In genomic region chr13:52187424-52188187, GRCh38 we compare ENCODE assay signal across 7 cellular contexts. TPM values are rescaled to one million over a fixed set of nuclear protein-coding genes. Genes with fewer than 3 reads are reported as not detected.
DNase-seq lines count a peak whose midpoint lies in the region; ATAC-seq, FAIRE-seq and TF ChIP-seq lines count a peak whose summit lies in the region.
"Not testable (repeated sequence)": the region's sequence is repeated elsewhere in the genome, so short reads cannot be mapped to it uniquely, and the experiment has no call there.

No MANE protein-coding gene starts in this region.

- peak overlapping the region; percentile 14 for H3K4me3 Mint-ChIP-seq in T-helper 2 cell treated with Interferon-gamma antibody and Interleukin-4, amounts not matched to agents 5 μg/mL and 100 μg/mL, for 36 hours
- H3K4me3 Mint-ChIP-seq in astrocyte (ENCODE audit: unreplicated experiment); glutamatergic neuron (ENCODE audit: unreplicated experiment): not testable (repeated sequence)

- H3K9me3 Mint-ChIP-seq in T-helper 2 cell treated with Interferon-gamma antibody and Interleukin-4, amounts not matched to agents 5 μg/mL and 100 μg/mL, for 36 hours; astrocyte (ENCODE audit: unreplicated experiment); glutamatergic neuron (ENCODE audit: unreplicated experiment): not testable (repeated sequence)

- not testable (repeated sequence) for H4K20me1 ChIP-seq in astrocyte (ENCODE audit: insufficient read depth, low read length)

- H3K36me3 ChIP-seq in astrocyte (ENCODE audit: insufficient read depth, low read length): not testable (repeated sequence)

- peak; percentile 92 for DNase-seq in Jurkat, Clone E6-1 (ENCODE audit: low read depth, low spot score)
- DNase-seq in T-helper 2 cell treated with Interferon-gamma antibody and Interleukin-4, amounts not matched to agents 5 μg/mL and 100 μg/mL, for 36 hours (ENCODE audit: low spot score); glutamatergic neuron: not testable (repeated sequence)
- DNase-seq in astrocyte (ENCODE audit: low read depth) (peak; percentile 70), myocyte (ENCODE audit: low read depth) (peak; percentile 87)

- H3K9ac ChIP-seq in astrocyte (ENCODE audit: low read length): peak overlapping the region; percentile 56

- peaks cover 15% of the 10 kb centered on the region for H3K36me3 Mint-ChIP-seq in T-helper 2 cell treated with Interferon-gamma antibody and Interleukin-4, amounts not matched to agents 5 μg/mL and 100 μg/mL, for 36 hours (ENCODE audit: low read depth)
- H3K36me3 Mint-ChIP-seq in astrocyte (ENCODE audit: low read depth, unreplicated experiment); glutamatergic neuron (ENCODE audit: unreplicated experiment): not testable (repeated sequence)

- not testable (repeated sequence) for H3K9me3 ChIP-seq in astrocyte (ENCODE audit: insufficient read depth, low read depth, low read length)

- peaks cover 25% of the 10 kb centered on the region for H3K79me2 ChIP-seq in astrocyte (ENCODE audit: insufficient read depth, low read length)

- not testable (repeated sequence) for H3K4me1 ChIP-seq in astrocyte (ENCODE audit: insufficient read depth, low read length)

- FAIRE-seq in astrocyte (lab: Jason Lieb, UNC): peak; percentile 82

- not testable (repeated sequence) for TF ChIP-seq CTCF in astrocyte (IDR thresholded peaks at IDR 0.05; ENCODE audit: insufficient read depth, low read depth, low read length); glutamatergic neuron (IDR thresholded peaks at IDR 0.05; ENCODE audit: partially characterized antibody, unreplicated experiment)

- H2AFZ ChIP-seq in astrocyte (ENCODE audit: low read depth, low read length): not testable (repeated sequence)

- not testable (repeated sequence) for H3K27me3 Mint-ChIP-seq in T-helper 2 cell treated with Interferon-gamma antibody and Interleukin-4, amounts not matched to agents 5 μg/mL and 100 μg/mL, for 36 hours (ENCODE audit: low read depth); astrocyte (ENCODE audit: low read depth, unreplicated experiment); glutamatergic neuron (ENCODE audit: unreplicated experiment)

- H3K27me3 ChIP-seq in astrocyte (ENCODE audit: insufficient read depth, low read length): not testable (repeated sequence)

- H3K4me1 Mint-ChIP-seq in T-helper 2 cell treated with Interferon-gamma antibody and Interleukin-4, amounts not matched to agents 5 μg/mL and 100 μg/mL, for 36 hours (ENCODE audit: low read depth): peaks cover 14% of the 10 kb centered on the region
- peaks cover 15% of the 10 kb centered on the region for H3K4me1 Mint-ChIP-seq in astrocyte (ENCODE audit: low read depth, unreplicated experiment)
- not testable (repeated sequence) for H3K4me1 Mint-ChIP-seq in glutamatergic neuron (ENCODE audit: low read depth, unreplicated experiment)

- H3K27ac Mint-ChIP-seq in T-helper 2 cell treated with Interferon-gamma antibody and Interleukin-4, amounts not matched to agents 5 μg/mL and 100 μg/mL, for 36 hours: not testable (repeated sequence)
- H3K27ac Mint-ChIP-seq in astrocyte (ENCODE audit: unreplicated experiment) (peak overlapping the region; percentile 85), glutamatergic neuron (ENCODE audit: unreplicated experiment) (peak overlapping the region; percentile 43)

- H3K4me2 ChIP-seq in astrocyte (ENCODE audit: low read length): peak overlapping the region; percentile 39

- H3K4me3 ChIP-seq in Jurkat, Clone E6-1 (ENCODE audit: low read length); astrocyte (ENCODE audit: insufficient read depth, low read depth, low read length): not testable (repeated sequence)

- H3K27ac ChIP-seq in astrocyte (ENCODE audit: low read depth, low read length): peak overlapping the region; percentile 74

- peak; percentile 58 for ATAC-seq in GM18508 (IDR thresholded peaks at IDR 0.05; ENCODE audit: insufficient read depth, unreplicated experiment)
- peak; percentile 89 for ATAC-seq in HG02610 (IDR thresholded peaks at IDR 0.05; ENCODE audit: unreplicated experiment)

RNA-seq across cellular contexts. Expression of gene NEK3, which starts 28.2 kb away (rescaled TPM):
- 7.2 TPM for polyA plus RNA-seq in Jurkat, Clone E6-1 (2012; ENCODE audit: insufficient read depth, insufficient read length)
- 13.9 and 15.3 TPM in 2 replicates for total RNA-seq in astrocyte
- total RNA-seq in glutamatergic neuron (ENCODE audit: unreplicated experiment): 54.8 TPM
- total RNA-seq in myocyte: 8.3 and 10.4 TPM in 2 replicates
- polyA plus RNA-seq in myocyte (2012): 5.3 TPM

RNA-seq across cellular contexts. Expression of gene NEK5, which starts 58.7 kb away (rescaled TPM):
- 0.61 TPM for polyA plus RNA-seq in Jurkat, Clone E6-1 (2012; ENCODE audit: insufficient read depth, insufficient read length)
- total RNA-seq in astrocyte (0.34 and 0.50 TPM in 2 replicates), glutamatergic neuron (ENCODE audit: unreplicated experiment) (not detected), myocyte (0.16 TPM in 1 of 2 replicates, not detected in the other)
- polyA plus RNA-seq in myocyte (2012): 0.19 TPM
